In the genomic region with DNA sequence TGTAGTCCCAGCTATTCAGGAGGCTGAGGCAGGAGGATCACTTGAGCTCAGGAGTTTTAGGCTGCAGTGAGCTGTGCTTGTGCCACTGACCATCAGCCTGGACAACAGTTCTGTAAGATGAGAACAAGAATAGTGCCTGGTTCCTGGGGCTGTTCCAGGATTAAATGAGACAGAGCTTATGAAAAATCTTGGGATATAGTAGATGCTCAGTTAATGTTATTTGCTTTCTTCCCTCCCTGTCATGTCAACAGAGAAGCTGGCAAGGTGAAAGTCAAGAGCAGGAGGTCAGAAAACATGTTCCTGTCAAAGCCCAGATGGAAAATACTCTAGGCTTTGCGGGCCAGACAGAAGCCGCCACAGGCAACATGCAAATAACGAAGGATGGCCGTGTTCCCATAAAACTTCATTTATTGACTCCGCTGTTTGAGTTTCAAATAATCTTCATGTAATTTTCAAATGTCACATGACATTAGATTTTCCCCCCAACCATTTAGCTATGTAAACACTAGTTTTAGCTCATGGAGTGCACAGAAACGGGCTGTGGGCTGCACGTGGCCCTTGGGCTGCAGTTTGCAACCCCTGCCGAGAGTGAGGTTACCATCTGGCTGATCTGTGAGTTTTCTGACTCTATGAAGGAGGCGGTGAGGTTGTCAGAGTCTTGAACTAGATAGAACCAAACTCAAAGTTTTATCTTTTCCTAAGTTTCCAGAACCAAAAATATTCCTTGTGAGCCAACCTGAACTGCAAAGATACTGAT, we compare ENCODE assay signal across 1 cellular context.
TF ChIP-seq lines count a peak whose summit lies in the region.

No MANE protein-coding gene starts in this region.

TF ChIP-seq in GM23338, 12 proteins besides CTCF, POLR2A, EP300 and RAD21 (continued from another document):
- TF ChIP-seq, protein P1, sequence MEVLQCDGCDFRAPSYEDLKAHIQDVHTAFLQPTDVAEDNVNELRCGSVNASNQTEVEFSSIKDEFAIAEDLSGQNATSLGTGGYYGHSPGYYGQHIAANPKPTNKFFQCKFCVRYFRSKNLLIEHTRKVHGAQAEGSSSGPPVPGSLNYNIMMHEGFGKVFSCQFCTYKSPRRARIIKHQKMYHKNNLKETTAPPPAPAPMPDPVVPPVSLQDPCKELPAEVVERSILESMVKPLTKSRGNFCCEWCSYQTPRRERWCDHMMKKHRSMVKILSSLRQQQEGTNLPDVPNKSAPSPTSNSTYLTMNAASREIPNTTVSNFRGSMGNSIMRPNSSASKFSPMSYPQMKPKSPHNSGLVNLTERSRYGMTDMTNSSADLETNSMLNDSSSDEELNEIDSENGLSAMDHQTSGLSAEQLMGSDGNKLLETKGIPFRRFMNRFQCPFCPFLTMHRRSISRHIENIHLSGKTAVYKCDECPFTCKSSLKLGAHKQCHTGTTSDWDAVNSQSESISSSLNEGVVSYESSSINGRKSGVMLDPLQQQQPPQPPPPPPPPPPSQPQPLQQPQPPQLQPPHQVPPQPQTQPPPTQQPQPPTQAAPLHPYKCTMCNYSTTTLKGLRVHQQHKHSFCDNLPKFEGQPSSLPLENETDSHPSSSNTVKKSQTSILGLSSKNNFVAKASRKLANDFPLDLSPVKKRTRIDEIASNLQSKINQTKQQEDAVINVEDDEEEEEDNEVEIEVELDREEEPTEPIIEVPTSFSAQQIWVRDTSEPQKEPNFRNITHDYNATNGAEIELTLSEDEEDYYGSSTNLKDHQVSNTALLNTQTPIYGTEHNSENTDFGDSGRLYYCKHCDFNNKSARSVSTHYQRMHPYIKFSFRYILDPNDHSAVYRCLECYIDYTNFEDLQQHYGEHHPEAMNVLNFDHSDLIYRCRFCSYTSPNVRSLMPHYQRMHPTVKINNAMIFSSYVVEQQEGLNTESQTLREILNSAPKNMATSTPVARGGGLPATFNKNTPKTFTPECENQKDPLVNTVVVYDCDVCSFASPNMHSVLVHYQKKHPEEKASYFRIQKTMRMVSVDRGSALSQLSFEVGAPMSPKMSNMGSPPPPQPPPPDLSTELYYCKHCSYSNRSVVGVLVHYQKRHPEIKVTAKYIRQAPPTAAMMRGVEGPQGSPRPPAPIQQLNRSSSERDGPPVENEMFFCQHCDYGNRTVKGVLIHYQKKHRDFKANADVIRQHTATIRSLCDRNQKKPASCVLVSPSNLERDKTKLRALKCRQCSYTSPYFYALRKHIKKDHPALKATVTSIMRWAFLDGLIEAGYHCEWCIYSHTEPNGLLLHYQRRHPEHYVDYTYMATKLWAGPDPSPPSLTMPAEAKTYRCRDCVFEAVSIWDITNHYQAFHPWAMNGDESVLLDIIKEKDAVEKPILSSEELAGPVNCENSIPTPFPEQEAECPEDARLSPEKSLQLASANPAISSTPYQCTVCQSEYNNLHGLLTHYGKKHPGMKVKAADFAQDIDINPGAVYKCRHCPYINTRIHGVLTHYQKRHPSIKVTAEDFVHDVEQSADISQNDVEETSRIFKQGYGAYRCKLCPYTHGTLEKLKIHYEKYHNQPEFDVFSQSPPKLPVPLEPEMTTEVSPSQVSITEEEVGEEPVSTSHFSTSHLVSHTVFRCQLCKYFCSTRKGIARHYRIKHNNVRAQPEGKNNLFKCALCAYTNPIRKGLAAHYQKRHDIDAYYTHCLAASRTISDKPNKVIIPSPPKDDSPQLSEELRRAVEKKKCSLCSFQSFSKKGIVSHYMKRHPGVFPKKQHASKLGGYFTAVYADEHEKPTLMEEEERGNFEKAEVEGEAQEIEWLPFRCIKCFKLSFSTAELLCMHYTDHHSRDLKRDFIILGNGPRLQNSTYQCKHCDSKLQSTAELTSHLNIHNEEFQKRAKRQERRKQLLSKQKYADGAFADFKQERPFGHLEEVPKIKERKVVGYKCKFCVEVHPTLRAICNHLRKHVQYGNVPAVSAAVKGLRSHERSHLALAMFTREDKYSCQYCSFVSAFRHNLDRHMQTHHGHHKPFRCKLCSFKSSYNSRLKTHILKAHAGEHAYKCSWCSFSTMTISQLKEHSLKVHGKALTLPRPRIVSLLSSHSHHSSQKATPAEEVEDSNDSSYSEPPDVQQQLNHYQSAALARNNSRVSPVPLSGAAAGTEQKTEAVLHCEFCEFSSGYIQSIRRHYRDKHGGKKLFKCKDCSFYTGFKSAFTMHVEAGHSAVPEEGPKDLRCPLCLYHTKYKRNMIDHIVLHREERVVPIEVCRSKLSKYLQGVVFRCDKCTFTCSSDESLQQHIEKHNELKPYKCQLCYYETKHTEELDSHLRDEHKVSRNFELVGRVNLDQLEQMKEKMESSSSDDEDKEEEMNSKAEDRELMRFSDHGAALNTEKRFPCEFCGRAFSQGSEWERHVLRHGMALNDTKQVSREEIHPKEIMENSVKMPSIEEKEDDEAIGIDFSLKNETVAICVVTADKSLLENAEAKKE (CRISPR knock-in tag; IDR thresholded peaks at IDR 0.05), result no peak
- no peak for TF ChIP-seq POLR2AphosphoS5 (IDR thresholded peaks at IDR 0.05; ENCODE audit: low read depth)
